Comparison of ENCODE assay signal across 24 cellular contexts in the genomic region with DNA sequence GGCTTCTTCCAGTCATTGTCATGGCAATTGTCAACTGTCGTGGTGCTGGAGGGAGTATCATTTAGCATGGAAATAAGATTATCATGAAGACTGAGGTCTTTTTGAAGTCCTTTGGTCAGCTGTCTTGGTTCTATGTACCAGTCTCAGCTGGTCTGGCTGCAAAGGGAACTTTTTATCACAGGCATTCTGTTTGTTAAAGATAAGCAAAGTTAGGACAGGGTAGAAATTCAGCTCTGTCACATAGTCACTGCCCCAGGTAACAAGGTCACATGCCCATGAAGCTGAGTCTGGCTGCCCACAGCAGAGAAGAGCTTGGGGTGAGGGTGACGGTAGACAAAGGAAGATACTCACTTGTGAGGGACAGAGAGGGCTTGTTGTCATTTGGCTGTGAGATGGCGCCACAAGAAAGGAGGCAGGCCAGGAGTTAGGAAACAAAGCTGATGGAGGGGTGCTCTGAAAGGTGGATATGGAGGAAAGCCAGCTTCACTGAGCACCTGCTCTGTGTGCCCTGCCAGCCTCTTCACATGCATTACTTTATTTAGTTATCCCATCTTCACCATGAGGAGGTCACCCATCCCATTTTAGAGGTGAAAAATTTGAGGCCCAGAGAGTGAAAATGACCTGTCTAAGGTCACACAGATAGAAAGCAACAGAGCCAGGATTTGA.
DNase-seq lines count a peak whose midpoint lies in the region; ATAC-seq, FAIRE-seq and TF ChIP-seq lines count a peak whose summit lies in the region.
"Had no signal": no experiment of that assay in that cellular context is flagged by ENCODE, and none has a peak within 500 bp of the region (broad histone marks: within the 10 kb centered on the region; RNA-seq: fewer than 3 reads in every experiment).

No MANE protein-coding gene starts in this region.

- H3K4me3 Mint-ChIP-seq in Caco-2 (ENCODE audit: unreplicated experiment), result no peak overlapping the region
- H3K4me3 Mint-ChIP-seq: CD14-positive monocyte; CD4-positive, alpha-beta memory T cell had no signal

- FAIRE-seq in K562 (lab: Jason Lieb, UNC), result no peak
- FAIRE-seq: A549, G401.6, GM12892, H1 had no signal

- in situ Hi-C loops in K562 (cut with MboI), result no loop called here

- H3K9me3 ChIP-seq in Caco-2 (no peaks in the 10 kb centered on the region), K562 (replicated peaks; ENCODE audit: control insufficient read depth, insufficient read depth, low read depth, low read length) (no peaks in the 10 kb centered on the region), stomach (no peaks in the 10 kb centered on the region)
- H3K9me3 ChIP-seq: A549; BE2C; BLaER1 treated with 17β-estradiol and CSF1 and Interleukin-3, amounts not matched to agents 10 nM and 100 nM had no signal

- peaks cover 7% of the 10 kb centered on the region for H3K4me1 Mint-ChIP-seq in Caco-2 (ENCODE audit: low read depth, unreplicated experiment)
- H3K4me1 Mint-ChIP-seq: CD14-positive monocyte; CD4-positive, alpha-beta memory T cell had no signal

- no peaks in the 10 kb centered on the region for H3K9me1 ChIP-seq in K562 (ENCODE audit: control insufficient read depth, insufficient read depth, low read length)

- H3K36me3 ChIP-seq in Caco-2 (ENCODE audit: control insufficient read depth, insufficient read depth, low read length), result no peaks in the 10 kb centered on the region
- H3K36me3 ChIP-seq in K562 (ENCODE audit: control insufficient read depth, insufficient read depth, low read length), result no peaks in the 10 kb centered on the region
- H3K36me3 ChIP-seq in stomach, result no peaks in the 10 kb centered on the region
- H3K36me3 ChIP-seq: BE2C; BLaER1 treated with 17β-estradiol and CSF1 and Interleukin-3, amounts not matched to agents 10 nM and 100 nM had no signal

- H3K27me3 ChIP-seq in Caco-2 (replicated peaks; ENCODE audit: control insufficient read depth, insufficient read depth, low read length) (no peaks in the 10 kb centered on the region), K562 (ENCODE audit: control insufficient read depth in 2 of 2, insufficient read depth in 2 of 2, low read length in 2 of 2) (no peaks in the 10 kb centered on the region; a peak in 1 of 5 replicates), stomach (no peaks in the 10 kb centered on the region)
- H3K27me3 ChIP-seq: BE2C; BLaER1 treated with 17β-estradiol and CSF1 and Interleukin-3, amounts not matched to agents 10 nM and 100 nM had no signal

- TF ChIP-seq CTCF in Caco-2 (IDR thresholded peaks at IDR 0.05; ENCODE audit: insufficient read depth in 1 of 2, low read depth in 1 of 2, low read length in 1 of 2, severe bottlenecking in 1 of 2, unreplicated experiment in 1 of 2), result no peak
- TF ChIP-seq CTCF in K562 (IDR thresholded peaks at IDR 0.05 in 2 of 3, conservative IDR thresholded peaks at IDR 0.05 in 1 of 3; ENCODE audit: insufficient read depth in 2 of 3, low read depth in 1 of 3, low read length in 3 of 3), result no peak
- TF ChIP-seq CTCF in stomach (IDR thresholded peaks at IDR 0.05), result no peak

- intact Hi-C loops in Caco-2 (cut with micrococcal nuclease; ENCODE audit: unreplicated experiment) (no loop called here), K562 (cut with micrococcal nuclease) (no loop called here), stomach (cut with DNase I; ENCODE audit: low total_unique reads) (no loop called here), left colon (cut with DNase I, micrococcal nuclease) (no loop called here)

- peaks cover 10% of the 10 kb centered on the region for H3K4me1 ChIP-seq in Caco-2
- H3K4me1 ChIP-seq in K562 (replicated peaks in 1 of 2; ENCODE audit: control insufficient read depth in 2 of 2, insufficient read depth in 2 of 2, low read length in 2 of 2), result no peaks in the 10 kb centered on the region
- H3K4me1 ChIP-seq in stomach, result peaks cover 0 to 11% (median 8%) of the 10 kb centered on the region in 4 donors
- H3K4me1 ChIP-seq: A549; BE2C; BLaER1 treated with 17β-estradiol and CSF1 and Interleukin-3, amounts not matched to agents 10 nM and 100 nM had no signal

- no peak for ATAC-seq in K562
- ATAC-seq in left lobe of liver, result peak; percentile 32
- ATAC-seq in HG02571 (IDR thresholded peaks at IDR 0.05; ENCODE audit: unreplicated experiment), result no peak
- no peak for ATAC-seq in left colon
- no peak for ATAC-seq in HG02970 (IDR thresholded peaks at IDR 0.05; ENCODE audit: low FRiP score, unreplicated experiment)
- ATAC-seq: A549 had no signal

- POLR2A ChIA-PET in Caco-2 (lab: Charles Lee), result interaction anchor here (0.6 kb wide), 1 partner anchor 19 kb away, joined by 4 read pairs; no protein-coding TSS in a partner anchor
- POLR2A ChIA-PET in K562 (lab: Yijun Ruan, JAX), result interaction anchor here (0.8 kb wide), 1 partner anchor 17 kb away, joined by 3 read pairs; no protein-coding TSS in a partner anchor

- no peak overlapping the region for H3K27ac Mint-ChIP-seq in Caco-2 (ENCODE audit: unreplicated experiment)
- H3K27ac Mint-ChIP-seq: CD14-positive monocyte; CD4-positive, alpha-beta memory T cell had no signal

- no peak for TF ChIP-seq RAD21 in K562 (CRISPR knock-in tag; conservative IDR thresholded peaks at IDR 0.05 in 1 of 2, IDR thresholded peaks at IDR 0.05 in 1 of 2)

- no peak for TF ChIP-seq EP300 in K562 (IDR thresholded peaks at IDR 0.05; ENCODE audit: low read length)
- no peak for TF ChIP-seq EP300 in stomach (IDR thresholded peaks at IDR 0.05)

- H3K4me2 ChIP-seq in K562 (ENCODE audit: insufficient read depth, low read length), result no peak overlapping the region
- H3K4me2 ChIP-seq: A549; BLaER1 treated with 17β-estradiol and CSF1 and Interleukin-3, amounts not matched to agents 10 nM and 100 nM had no signal

- WGBS in K562 (ENCODE audit: insufficient coverage, low coverage, missing lambda C conversion rate), result 0% methylated on average over 3 of the region's 3 CpGs
- 34 to 69% (median 44%) methylated on average over 3 of the region's 3 CpGs for WGBS in stomach, 5 donors

- H2AFZ ChIP-seq in K562 (ENCODE audit: low read depth, low read length), result no peak overlapping the region
- H2AFZ ChIP-seq: GM23248 had no signal

- no peaks in the 10 kb centered on the region for H3K36me3 Mint-ChIP-seq in Caco-2 (ENCODE audit: insufficient read depth, unreplicated experiment)
- H3K36me3 Mint-ChIP-seq: CD14-positive monocyte; CD4-positive, alpha-beta memory T cell had no signal

- H3K27ac ChIP-seq in K562 (ENCODE audit: extremely low read depth, low read depth, low read length) (no peak overlapping the region), stomach (no peak overlapping the region)
- H3K27ac ChIP-seq: A549; BLaER1 treated with 17β-estradiol and CSF1 and Interleukin-3, amounts not matched to agents 10 nM and 100 nM; GM23248 had no signal

- no peak overlapping the region for H3K4me3 ChIP-seq in Caco-2 (ENCODE audit: low read depth, low read length)
- H3K4me3 ChIP-seq in K562, result no peak overlapping the region
- H3K4me3 ChIP-seq in stomach, result no peak overlapping the region
- H3K4me3 ChIP-seq: A549; BLaER1 treated with 17β-estradiol and CSF1 and Interleukin-3, amounts not matched to agents 10 nM and 100 nM; GM23248 had no signal

- H4K20me1 ChIP-seq in K562 (replicated peaks; ENCODE audit: control insufficient read depth, insufficient read depth, low read length), result no peaks in the 10 kb centered on the region; the same call in 1 of the 2 replicates
- H4K20me1 ChIP-seq: BLaER1 treated with 17β-estradiol and CSF1 and Interleukin-3, amounts not matched to agents 10 nM and 100 nM had no signal

- DNase-seq in Caco-2 (peak; percentile 20 to 36), K562 (ENCODE audit: extremely low read depth in 1 of 4, low spot score in 3 of 4) (no peak), left lobe of liver (ENCODE audit: low spot score) (no peak), stomach (peak; percentile 26), left colon (no peak)
- DNase-seq: 8988T; ACHN; AML-193; BE2C; CD4-positive, alpha-beta memory T cell; COR-L47; DMS153; DND-41; GM23248; H7; HCEC 1CT had no signal

- no peaks in the 10 kb centered on the region for H3K27me3 Mint-ChIP-seq in Caco-2 (ENCODE audit: insufficient read depth, unreplicated experiment)
- H3K27me3 Mint-ChIP-seq: CD4-positive, alpha-beta memory T cell had no signal

- no peak overlapping the region for H3K9ac ChIP-seq in K562 (ENCODE audit: insufficient read depth in 1 of 2, low read depth in 2 of 2, low read length in 2 of 2)
- H3K9ac ChIP-seq: BLaER1 treated with 17β-estradiol and CSF1 and Interleukin-3, amounts not matched to agents 10 nM and 100 nM; GM23248 had no signal

- BruUV-seq in Caco-2 (replicated peaks; lab: Mats Ljungman, UMichigan), result no TSS peak
- no TSS peak for BruUV-seq in K562 (replicated peaks; lab: Mats Ljungman, UMichigan)

- TF ChIP-seq POLR2A in K562 (conservative IDR thresholded peaks at IDR 0.05), result no peak
- no peak for TF ChIP-seq POLR2A in stomach (IDR thresholded peaks at IDR 0.05)

- CTCF ChIA-PET in Caco-2 (lab: Charles Lee) (no interaction called here), K562 (lab: Yijun Ruan, JAX; ENCODE audit: low intra/inter-chr PET ratio) (no interaction called here)

- no peaks in the 10 kb centered on the region for H3K79me2 ChIP-seq in K562 (ENCODE audit: control insufficient read depth, insufficient read depth, low read length)

- H3K9me3 Mint-ChIP-seq in Caco-2 (ENCODE audit: unreplicated experiment), result no peaks in the 10 kb centered on the region
- H3K9me3 Mint-ChIP-seq: CD4-positive, alpha-beta memory T cell had no signal

TF ChIP-seq in K562, 482 proteins besides CTCF, POLR2A, EP300 and RAD21:
- no peak for TF ChIP-seq ZSCAN32 (CRISPR knock-in tag; IDR thresholded peaks at IDR 0.05)
- TF ChIP-seq, protein P1, sequence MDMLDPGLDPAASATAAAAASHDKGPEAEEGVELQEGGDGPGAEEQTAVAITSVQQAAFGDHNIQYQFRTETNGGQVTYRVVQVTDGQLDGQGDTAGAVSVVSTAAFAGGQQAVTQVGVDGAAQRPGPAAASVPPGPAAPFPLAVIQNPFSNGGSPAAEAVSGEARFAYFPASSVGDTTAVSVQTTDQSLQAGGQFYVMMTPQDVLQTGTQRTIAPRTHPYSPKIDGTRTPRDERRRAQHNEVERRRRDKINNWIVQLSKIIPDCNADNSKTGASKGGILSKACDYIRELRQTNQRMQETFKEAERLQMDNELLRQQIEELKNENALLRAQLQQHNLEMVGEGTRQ (CRISPR knock-in tag; IDR thresholded peaks at IDR 0.05), result no peak
- TF ChIP-seq RFX1 (IDR thresholded peaks at IDR 0.05), result peak; percentile 36; the same call in 1 of the 2 replicates
- TF ChIP-seq ETS2 (tag; IDR thresholded peaks at IDR 0.05; ENCODE audit: borderline replicate concordance, poor library complexity, severe bottlenecking), result no peak
- TF ChIP-seq LEF1 (IDR thresholded peaks at IDR 0.05), result no peak
- TF ChIP-seq PURB (CRISPR knock-in tag; IDR thresholded peaks at IDR 0.05; ENCODE audit: low read depth), result no peak
- no peak for TF ChIP-seq C11orf30 (IDR thresholded peaks at IDR 0.05; ENCODE audit: low read depth)
- no peak for TF ChIP-seq POLR2AphosphoS2 (IDR thresholded peaks at IDR 0.05; ENCODE audit: low read length)

Comparison
In these comparisons a context has a peak if more than half of its experiments do, and no peak if none do; other contexts are left out.
1. DNase-seq: peak in Caco-2 (2 of 2) and stomach (single experiment); none in K562 (0 of 4), left lobe of liver (single experiment) and left colon (0 of 2).